ENCODE assay signal across 16 cellular contexts in genomic region chr1:117967900-117968299, GRCh38. TPM values are rescaled to one million over a fixed set of nuclear protein-coding genes. Genes with fewer than 3 reads are reported as not detected.
A peak's percentile ranks its signal among the peaks of the same experiment; 100 is the strongest.
DNase-seq lines count a peak whose midpoint lies in the region; ATAC-seq and TF ChIP-seq lines count a peak whose summit lies in the region.
"Had no signal": no experiment of that assay in that cellular context is flagged by ENCODE, and none has a peak within 500 bp of the region (broad histone marks: within the 10 kb centered on the region; RNA-seq: fewer than 3 reads in every experiment).

No MANE protein-coding gene starts in this region.

- no peak for ATAC-seq in foreskin keratinocyte
- no peak for ATAC-seq in natural killer cell treated with Interleukin-12 subunit alpha and Interleukin-12 subunit beta and Interleukin-15 and Interleukin-18, amount 100 ng/mL, for 72 hours
- ATAC-seq: activated CD4-positive, CD25-positive, alpha-beta regulatory T cell treated with anti-CD3 and anti-CD28 coated beads, Interleukin-2, amount 50 U/mL, for 24 hours; mucosa of descending colon had no signal

- no peak for TF ChIP-seq CTCF in foreskin keratinocyte (conservative IDR thresholded peaks at IDR 0.05)

- no peaks in the 10 kb centered on the region for H3K4me1 Mint-ChIP-seq in natural killer cell treated with Interleukin-12 subunit alpha and Interleukin-12 subunit beta and Interleukin-15 and Interleukin-18, amount 100 ng/mL, for 72 hours (ENCODE audit: low read depth in 2 of 2)

- no peaks in the 10 kb centered on the region for H3K9me3 Mint-ChIP-seq in natural killer cell treated with Interleukin-12 subunit alpha and Interleukin-12 subunit beta and Interleukin-15 and Interleukin-18, amount 100 ng/mL, for 72 hours
- H3K9me3 Mint-ChIP-seq: activated T-helper 2 cell treated with anti-CD3 and anti-CD28 coated beads, Interferon-gamma antibody, Interleukin-2, Interleukin-4, amounts not matched to agents 10 μg/mL and 5 μg/mL and 100 μg/mL, durations not matched to agents 14 hours and 24 hours and 36 hours had no signal

- no peaks in the 10 kb centered on the region for H3K27me3 Mint-ChIP-seq in natural killer cell treated with Interleukin-12 subunit alpha and Interleukin-12 subunit beta and Interleukin-15 and Interleukin-18, amount 100 ng/mL, for 72 hours

- H3K27me3 ChIP-seq in foreskin keratinocyte = no peaks in the 10 kb centered on the region
- H3K27me3 ChIP-seq: colonic mucosa, MG63, spleen had no signal

- peak; percentile 92 for DNase-seq in DMS 273 (lab: John Stamatoyannopoulos, UW; ENCODE audit: unreplicated experiment)
- DNase-seq in NCI-H1092 (lab: John Stamatoyannopoulos, UW) = peak; percentile 73
- DNase-seq in SHP77 treated with DMSO at 0.1 percent for 48 hours (lab: John Stamatoyannopoulos, UW) = peak; percentile 15
- DNase-seq in foreskin keratinocyte = peak; percentile 18 to 52
- no peak for DNase-seq in natural killer cell treated with Interleukin-12 subunit alpha and Interleukin-12 subunit beta and Interleukin-15 and Interleukin-18, amount 100 ng/mL, for 72 hours (ENCODE audit: low spot score)
- DNase-seq in mesenteric fat pad (ENCODE audit: low spot score) = no peak
- no peak for DNase-seq in activated CD4-positive, CD25-positive, alpha-beta regulatory T cell treated with anti-CD3 and anti-CD28 coated beads, Interleukin-2, amount 50 U/mL, for 72 hours
- no peak for DNase-seq in T-helper 1 cell
- DNase-seq: colonic mucosa; head of caudate nucleus; mucosa of descending colon; spleen; stimulated activated CD8-positive, alpha-beta memory T cell treated with anti-CD3 and anti-CD28 coated beads, Interleukin-4, amount 100 ng/mL, for 48 hours had no signal

- H3K4me1 ChIP-seq in foreskin keratinocyte = no peaks in the 10 kb centered on the region
- H3K4me1 ChIP-seq: colonic mucosa, spleen had no signal

- H3K4me3 Mint-ChIP-seq in natural killer cell treated with Interleukin-12 subunit alpha and Interleukin-12 subunit beta and Interleukin-15 and Interleukin-18, amount 100 ng/mL, for 72 hours = no peak overlapping the region

- no peak overlapping the region for H3K27ac ChIP-seq in foreskin keratinocyte
- H3K27ac ChIP-seq: colonic mucosa, spleen had no signal

- no peaks in the 10 kb centered on the region for H3K36me3 Mint-ChIP-seq in natural killer cell treated with Interleukin-12 subunit alpha and Interleukin-12 subunit beta and Interleukin-15 and Interleukin-18, amount 100 ng/mL, for 72 hours

- H3K27ac Mint-ChIP-seq in natural killer cell treated with Interleukin-12 subunit alpha and Interleukin-12 subunit beta and Interleukin-15 and Interleukin-18, amount 100 ng/mL, for 72 hours = no peak overlapping the region
- H3K27ac Mint-ChIP-seq: activated T-helper 2 cell treated with anti-CD3 and anti-CD28 coated beads, Interferon-gamma antibody, Interleukin-2, Interleukin-4, amounts not matched to agents 10 μg/mL and 5 μg/mL and 100 μg/mL, durations not matched to agents 14 hours and 24 hours and 36 hours had no signal

RNA-seq across cellular contexts. Expression of gene WDR3, which starts 38.4 kb away (rescaled TPM):
- total RNA-seq in foreskin keratinocyte = 33.5 and 44.4 TPM in 2 replicates
- 3.6 and 5.8 TPM in 2 replicates for polyA plus RNA-seq in foreskin keratinocyte
- total RNA-seq in natural killer cell treated with Interleukin-12 subunit alpha and Interleukin-12 subunit beta and Interleukin-15 and Interleukin-18, amount 100 ng/mL, for 72 hours = 10 to 100 TPM; 40.1 to 44.8 TPM
- 36.8 TPM for total RNA-seq in mesenteric fat pad

RNA-seq across cellular contexts. Expression of gene GDAP2, which starts 38.5 kb away (rescaled TPM):
- total RNA-seq in foreskin keratinocyte = 16.8 and 18.9 TPM in 2 replicates
- polyA plus RNA-seq in foreskin keratinocyte = 5.8 and 6.9 TPM in 2 replicates
- 10 to 100 TPM; 31.3 to 36.6 TPM for total RNA-seq in natural killer cell treated with Interleukin-12 subunit alpha and Interleukin-12 subunit beta and Interleukin-15 and Interleukin-18, amount 100 ng/mL, for 72 hours
- 31.5 TPM for total RNA-seq in mesenteric fat pad

Comparison
In these comparisons a context has a peak if more than half of its experiments do, and no peak if none do; other contexts are left out.
1. DNase-seq: peak in DMS 273 (single experiment), NCI-H1092 (single experiment), SHP77 treated with DMSO at 0.1 percent for 48 hours (single experiment) and foreskin keratinocyte (2 of 2); none in natural killer cell treated with Interleukin-12 subunit alpha and Interleukin-12 subunit beta and Interleukin-15 and Interleukin-18, amount 100 ng/mL, for 72 hours (single experiment), mesenteric fat pad (single experiment), activated CD4-positive, CD25-positive, alpha-beta regulatory T cell treated with anti-CD3 and anti-CD28 coated beads, Interleukin-2, amount 50 U/mL, for 72 hours (single experiment) and T-helper 1 cell (0 of 5).